26 cellular contexts compared by ENCODE assay signal in the genomic region with DNA sequence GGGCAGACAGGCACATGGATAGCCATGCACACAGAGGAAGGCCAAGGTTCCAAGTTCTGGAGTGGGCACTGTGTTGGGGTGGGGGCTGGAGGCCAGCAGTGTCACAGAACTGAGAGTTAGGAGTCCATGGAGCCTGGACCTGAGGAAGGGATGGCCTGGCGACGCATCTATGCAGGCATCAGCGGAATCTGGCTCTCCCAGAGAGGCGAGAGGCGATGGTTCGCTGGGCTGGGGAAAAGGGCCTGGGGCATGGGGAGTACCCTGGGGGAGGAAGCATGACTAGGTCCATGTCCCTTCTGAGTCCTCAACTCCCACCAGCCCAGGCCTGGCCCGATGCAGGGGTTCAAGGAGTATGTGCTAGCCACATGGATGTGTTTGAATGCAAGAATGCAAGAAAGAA.
"Had no signal": no experiment of that assay in that cellular context is flagged by ENCODE, and none has a peak within 500 bp of the region (broad histone marks: within the 10 kb centered on the region; RNA-seq: fewer than 3 reads in every experiment).

No MANE protein-coding gene starts in this region.

- H3K4me1 ChIP-seq: foreskin keratinocyte, left ventricle myocardium inferior had no signal

- H3K36me3 Mint-ChIP-seq: activated naive CD4-positive, alpha-beta T cell treated with anti-CD3 and anti-CD28 coated beads, Interleukin-2, amount 10 ng/mL, durations not matched to agents 7 days and 5 days; naive thymus-derived CD4-positive, alpha-beta T cell; stimulated activated memory B cell treated with anti-CD40 and anti-IgM and Interleukin-4, amounts not matched to agents 10 μg/mL and 1 μg/mL and 100 μg/mL, for 72 hours had no signal

- H3K4me3 ChIP-seq: esophagus muscularis mucosa, heart left ventricle, left ventricle myocardium inferior, skin epidermis, stomach, thyroid gland had no signal

- H3K36me3 ChIP-seq: brain microvascular endothelial cell, esophagus muscularis mucosa, heart left ventricle, left ventricle myocardium inferior, stomach, thyroid gland had no signal

- H3K4me1 Mint-ChIP-seq: immature natural killer cell had no signal

- ATAC-seq: activated CD4-positive, CD25-positive, alpha-beta regulatory T cell treated with anti-CD3 and anti-CD28 coated beads, Interleukin-2, amount 50 U/mL, for 24 hours; foreskin keratinocyte; heart left ventricle; naive thymus-derived CD4-positive, alpha-beta T cell; sciatic nerve; stimulated activated memory B cell treated with anti-CD40 and anti-IgM and Interleukin-4, amounts not matched to agents 10 μg/mL and 1 μg/mL and 100 μg/mL, for 72 hours had no signal

- H3K27ac Mint-ChIP-seq: activated naive CD4-positive, alpha-beta T cell treated with anti-CD3 and anti-CD28 coated beads, Interleukin-2, amount 10 ng/mL, durations not matched to agents 7 days and 5 days; immature natural killer cell; naive thymus-derived CD4-positive, alpha-beta T cell; progenitor cell of endocrine pancreas; stimulated activated memory B cell treated with anti-CD40 and anti-IgM and Interleukin-4, amounts not matched to agents 10 μg/mL and 1 μg/mL and 100 μg/mL, for 72 hours; T-helper 2 cell treated with Interferon-gamma antibody and Interleukin-4, amounts not matched to agents 5 μg/mL and 100 μg/mL, for 36 hours had no signal

- H3K27me3 ChIP-seq: thyroid gland had no signal

- H3K27ac ChIP-seq: brain microvascular endothelial cell, esophagus muscularis mucosa, foreskin keratinocyte, heart left ventricle, left ventricle myocardium inferior, skin epidermis, stomach, thyroid gland had no signal

- DNase-seq: activated CD4-positive, alpha-beta T cell treated with anti-CD3 and anti-CD28 coated beads for 48 hours; activated CD4-positive, alpha-beta T cell treated with anti-CD3 and anti-CD28 coated beads, Interleukin-2, amount 50 U/mL, for 48 hours; activated CD8-positive, alpha-beta memory T cell treated with anti-CD3 and anti-CD28 coated beads for 24 hours; activated gamma-delta T cell; activated naive CD4-positive, alpha-beta T cell treated with anti-CD3 and anti-CD28 coated beads, Interleukin-2, amount 10 ng/mL, durations not matched to agents 7 days and 5 days; amniotic stem cell; brain microvascular endothelial cell; caudate nucleus; foreskin keratinocyte; hypothalamus; immature natural killer cell; left ventricle myocardium inferior; midbrain; naive thymus-derived CD4-positive, alpha-beta T cell; stimulated activated CD4-positive, alpha-beta T cell treated with anti-CD3 and anti-CD28 coated beads, Interleukin-4, amount 100 ng/mL, for 4 hours; stimulated activated CD8-positive, alpha-beta memory T cell treated with anti-CD3 and anti-CD28 coated beads, Interleukin-4, amount 100 ng/mL, for 48 hours; stomach; thyroid gland had no signal

- H3K9me3 Mint-ChIP-seq: activated naive CD4-positive, alpha-beta T cell treated with anti-CD3 and anti-CD28 coated beads, Interleukin-2, amount 10 ng/mL, durations not matched to agents 7 days and 5 days; stimulated activated memory B cell treated with anti-CD40 and anti-IgM and Interleukin-4, amounts not matched to agents 10 μg/mL and 1 μg/mL and 100 μg/mL, for 72 hours; T-helper 2 cell treated with Interferon-gamma antibody and Interleukin-4, amounts not matched to agents 5 μg/mL and 100 μg/mL, for 36 hours had no signal

- H3K9me3 ChIP-seq: esophagus muscularis mucosa, heart left ventricle, left ventricle myocardium inferior, stomach, thyroid gland had no signal

- H3K4me3 Mint-ChIP-seq: activated naive CD4-positive, alpha-beta T cell treated with anti-CD3 and anti-CD28 coated beads, Interleukin-2, amount 10 ng/mL, durations not matched to agents 7 days and 5 days; immature natural killer cell; naive thymus-derived CD4-positive, alpha-beta T cell; stimulated activated memory B cell treated with anti-CD40 and anti-IgM and Interleukin-4, amounts not matched to agents 10 μg/mL and 1 μg/mL and 100 μg/mL, for 72 hours; T-helper 2 cell treated with Interferon-gamma antibody and Interleukin-4, amounts not matched to agents 5 μg/mL and 100 μg/mL, for 36 hours had no signal
